ENCODE assay signal across 16 cellular contexts in the genomic region with DNA sequence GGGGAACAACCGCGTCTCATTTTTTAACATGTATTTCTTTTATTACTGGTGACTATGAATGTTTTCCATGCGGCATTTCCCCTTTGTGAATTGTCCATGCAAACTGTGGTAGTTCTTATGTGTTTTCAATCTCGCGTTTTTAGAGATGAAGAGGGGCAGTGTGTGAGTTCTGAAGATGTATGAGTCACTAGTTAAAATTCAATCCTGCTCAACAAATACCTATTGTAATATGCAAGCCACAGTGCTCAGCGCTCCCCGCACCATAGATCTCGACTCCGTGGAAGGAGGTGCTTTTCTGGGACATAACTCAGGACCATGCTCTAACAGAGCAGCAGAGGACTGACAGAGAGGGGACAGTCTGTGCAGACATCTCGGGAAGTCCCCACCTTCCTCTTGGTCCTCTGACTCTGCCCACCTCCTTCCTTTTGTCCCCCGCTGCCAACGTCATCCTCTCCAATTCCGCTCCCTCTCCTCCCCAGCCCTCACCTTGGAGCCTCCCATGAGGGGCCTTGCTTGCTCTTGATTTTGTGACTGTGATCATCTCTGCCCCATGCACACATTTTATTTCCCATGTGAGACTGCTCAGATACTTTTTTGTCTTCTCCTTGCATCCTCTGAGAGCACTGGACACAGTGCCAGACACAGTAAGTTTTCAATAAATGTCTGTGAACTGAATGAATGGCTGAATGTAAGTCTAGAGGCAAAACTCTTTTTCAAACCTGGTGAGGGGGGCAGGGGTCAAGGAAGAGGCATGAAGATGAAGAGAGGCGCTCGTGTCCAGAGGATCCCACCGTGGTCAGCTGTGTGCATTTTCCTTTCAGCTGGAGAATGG. TPM values are rescaled to one million over a fixed set of nuclear protein-coding genes. Genes with fewer than 3 reads are reported as not detected.
DNase-seq lines count a peak whose midpoint lies in the region; ATAC-seq and TF ChIP-seq lines count a peak whose summit lies in the region.
"Had no signal": no experiment of that assay in that cellular context is flagged by ENCODE, and none has a peak within 500 bp of the region (broad histone marks: within the 10 kb centered on the region; RNA-seq: fewer than 3 reads in every experiment).

No MANE protein-coding gene starts in this region.

- H3K23ac ChIP-seq in mesenchymal stem cell (ENCODE audit: low read length in 2 of 2) = no peak overlapping the region

- no peak overlapping the region for H2AFZ ChIP-seq in mesenchymal stem cell (ENCODE audit: low read depth, low read length)
- H2AFZ ChIP-seq: GM23248 had no signal

- no peaks in the 10 kb centered on the region for H3K36me3 Mint-ChIP-seq in type B pancreatic cell
- H3K36me3 Mint-ChIP-seq: activated naive CD8-positive, alpha-beta T cell treated with anti-CD3 and anti-CD28 coated beads for 36 hours had no signal

- no peak for TF ChIP-seq CTCF in coronary artery (IDR thresholded peaks at IDR 0.05)
- no peak for TF ChIP-seq CTCF in type B pancreatic cell (conservative IDR thresholded peaks at IDR 0.05)

- no peak overlapping the region for H2BK15ac ChIP-seq in mesenchymal stem cell (ENCODE audit: low read depth, poor library complexity, severe bottlenecking)

- H3K4ac ChIP-seq in mesenchymal stem cell (ENCODE audit: low read depth in 1 of 2, low read length in 2 of 2) = no peak overlapping the region

- H3K79me1 ChIP-seq in mesenchymal stem cell (replicated peaks; ENCODE audit: low read length, poor library complexity, severe bottlenecking) = no peaks in the 10 kb centered on the region

- no peak overlapping the region for H3K27ac ChIP-seq in coronary artery
- H3K27ac ChIP-seq in mesenchymal stem cell (ENCODE audit: low read length, poor library complexity, severe bottlenecking) = peak overlapping the region; percentile 91
- H3K27ac ChIP-seq: GM23248 had no signal

- peak overlapping the region; percentile 86 for H2AK5ac ChIP-seq in mesenchymal stem cell (ENCODE audit: low read length, severe bottlenecking)

- no peak overlapping the region for H2BK5ac ChIP-seq in mesenchymal stem cell (ENCODE audit: low read depth, low read length, poor library complexity, severe bottlenecking)

- H3K4me2 ChIP-seq in mesenchymal stem cell (ENCODE audit: low read length, poor library complexity, severe bottlenecking) = peak overlapping the region; percentile 24

- no peak overlapping the region for H3K4me3 Mint-ChIP-seq in type B pancreatic cell
- H3K4me3 Mint-ChIP-seq: activated CD4-positive, alpha-beta T cell treated with anti-CD3 and anti-CD28 coated beads for 36 hours; activated naive CD8-positive, alpha-beta T cell treated with anti-CD3 and anti-CD28 coated beads for 36 hours; T-helper 1 cell treated with Interleukin-12 subunit alpha and Interleukin-12 subunit beta and Interleukin-4 antibody, amounts not matched to agents 30 μg/mL and 1 μg/mL, for 36 hours had no signal

- no peak overlapping the region for H3K18ac ChIP-seq in mesenchymal stem cell (ENCODE audit: low read depth in 1 of 2, low read length in 2 of 2)

- peaks cover 8% of the 10 kb centered on the region for H3K4me1 ChIP-seq in mesenchymal stem cell (ENCODE audit: control insufficient read depth, insufficient read depth, low read depth, low read length)
- H3K4me1 ChIP-seq: transverse colon had no signal

- no peak overlapping the region for H4K91ac ChIP-seq in mesenchymal stem cell (ENCODE audit: low read length)

- no peak overlapping the region for H3K14ac ChIP-seq in mesenchymal stem cell (ENCODE audit: low read length in 2 of 2)

- DNase-seq in HT-29 (ENCODE audit: low spot score) (peak; percentile 81), coronary artery (ENCODE audit: low spot score) (peak; percentile 28), mesenchymal stem cell (no peak), type B pancreatic cell (ENCODE audit: extremely low spot score, unreplicated experiment) (peak; percentile 31), GM19238 (ENCODE audit: insufficient read length, low spot score) (no peak), erythroblast (lab: John Stamatoyannopoulos, UW) (no peak)
- DNase-seq: activated CD4-positive, alpha-beta T cell treated with anti-CD3 and anti-CD28 coated beads for 36 hours; activated naive CD8-positive, alpha-beta T cell treated with anti-CD3 and anti-CD28 coated beads for 36 hours; DMS79 treated with DMSO at 0.1 percent for 48 hours; GM23248; islet precursor cell; NCI-H1092 treated with DMSO at 0.1 percent for 48 hours; NCI-H774; transverse colon had no signal

- no peak overlapping the region for H3K9ac ChIP-seq in mesenchymal stem cell (ENCODE audit: low read length)
- H3K9ac ChIP-seq: GM23248 had no signal

- H3K4me3 ChIP-seq in coronary artery (no peak overlapping the region), mesenchymal stem cell (ENCODE audit: insufficient read depth in 1 of 2, low read depth in 1 of 2, low read length in 2 of 2) (no peak overlapping the region)
- H3K4me3 ChIP-seq: GM23248, transverse colon had no signal

- no peak for TF ChIP-seq POLR2A in erythroblast (IDR thresholded peaks at IDR 0.05; ENCODE audit: low read length)

- no peaks in the 10 kb centered on the region for H3K9me3 ChIP-seq in mesenchymal stem cell (ENCODE audit: control insufficient read depth, low read length)
- H3K9me3 ChIP-seq: transverse colon had no signal

- H3K27me3 ChIP-seq in mesenchymal stem cell (ENCODE audit: control insufficient read depth in 1 of 2, insufficient read depth in 1 of 2, low read length in 2 of 2) = no peaks in the 10 kb centered on the region
- H3K27me3 ChIP-seq: transverse colon had no signal

- peaks cover 14% of the 10 kb centered on the region for H3K27me3 Mint-ChIP-seq in type B pancreatic cell

- no peak overlapping the region for H2BK12ac ChIP-seq in mesenchymal stem cell (ENCODE audit: low read length in 2 of 2)

- no peaks in the 10 kb centered on the region for H3K36me3 ChIP-seq in mesenchymal stem cell (ENCODE audit: control insufficient read depth in 1 of 2, insufficient read depth in 2 of 2, low read depth in 1 of 2, low read length in 2 of 2)
- H3K36me3 ChIP-seq: transverse colon had no signal

- H3K9me3 Mint-ChIP-seq in type B pancreatic cell = no peaks in the 10 kb centered on the region
- H3K9me3 Mint-ChIP-seq: activated naive CD8-positive, alpha-beta T cell treated with anti-CD3 and anti-CD28 coated beads for 36 hours; T-helper 1 cell treated with Interleukin-12 subunit alpha and Interleukin-12 subunit beta and Interleukin-4 antibody, amounts not matched to agents 30 μg/mL and 1 μg/mL, for 36 hours had no signal

- H3K4me1 Mint-ChIP-seq in type B pancreatic cell (ENCODE audit: unreplicated experiment) = peaks cover 8% of the 10 kb centered on the region

- 90% methylated on average over 16 of the region's 16 CpGs for WGBS in mesenchymal stem cell

- no peak overlapping the region for H2BK120ac ChIP-seq in mesenchymal stem cell (ENCODE audit: low read depth, low read length)

- H4K8ac ChIP-seq in mesenchymal stem cell (ENCODE audit: low read length) = no peak overlapping the region

- no peak overlapping the region for H3K27ac Mint-ChIP-seq in type B pancreatic cell
- H3K27ac Mint-ChIP-seq: activated CD4-positive, alpha-beta T cell treated with anti-CD3 and anti-CD28 coated beads for 36 hours; activated naive CD8-positive, alpha-beta T cell treated with anti-CD3 and anti-CD28 coated beads for 36 hours; T-helper 1 cell treated with Interleukin-12 subunit alpha and Interleukin-12 subunit beta and Interleukin-4 antibody, amounts not matched to agents 30 μg/mL and 1 μg/mL, for 36 hours had no signal

- ATAC-seq in GM21576 (IDR thresholded peaks at IDR 0.05; ENCODE audit: unreplicated experiment) = no peak
- ATAC-seq: activated CD4-positive, alpha-beta T cell treated with anti-CD3 and anti-CD28 coated beads for 36 hours had no signal

RNA-seq across cellular contexts. Expression of a gene that starts 42.7 kb away (rescaled TPM):
- 13.0 and 15.8 TPM in 2 replicates for total RNA-seq in HT-29 (2014; rRNA removed; shearing (Covaris generic))
- 14.3 TPM for polyA plus RNA-seq in mesenchymal stem cell (2013, experiment 1 of 2)
- polyA plus RNA-seq in mesenchymal stem cell (2013, experiment 2 of 2) = 15.1 TPM
- total RNA-seq in type B pancreatic cell (ENCODE audit: low replicate concordance) = 38.2 and 55.1 TPM in 2 replicates

Comparison
In these comparisons a context has a peak if more than half of its experiments do, and no peak if none do; other contexts are left out.
1. DNase-seq: peak in HT-29 (single experiment), coronary artery (single experiment) and type B pancreatic cell (single experiment); none in mesenchymal stem cell (single experiment), GM19238 (single experiment) and erythroblast (0 of 2).